In genomic region chr10:110865184-110865803, GRCh38 we compare ENCODE assay signal across 8 cellular contexts. TPM values are rescaled to one million over a fixed set of nuclear protein-coding genes. Genes with fewer than 3 reads are reported as not detected.
A peak's percentile ranks its signal among the peaks of the same experiment; 100 is the strongest.
DNase-seq lines count a peak whose midpoint lies in the region; ATAC-seq, FAIRE-seq and TF ChIP-seq lines count a peak whose summit lies in the region.

No MANE protein-coding gene starts in this region.

- no TSS peak for BruUV-seq in PC-3 (replicated peaks; lab: Mats Ljungman, UMichigan)

- H3K9me2 ChIP-seq in PC-3 (replicated peaks; ENCODE audit: low read length) = no peaks in the 10 kb centered on the region

- 51 to 53% methylated on average over 6 of the region's 6 CpGs for WGBS in pancreas, 2 donors

- POLR2A ChIA-PET in PC-3 (lab: Charles Lee; ENCODE audit: unreplicated experiment) = no interaction called here

- ATAC-seq in PC-3 (peak; percentile 98), esophagus mucosa (peak; percentile 70), pancreas (peak in 2 of 4 donors; percentile 21 to 22), HG03460 (IDR thresholded peaks at IDR 0.05; ENCODE audit: unreplicated experiment) (no peak), HG03095 (IDR thresholded peaks at IDR 0.05; ENCODE audit: unreplicated experiment) (no peak)

- H3K27ac ChIP-seq in PC-3 (ENCODE audit: low read length) = peak overlapping the region; percentile 74
- peak overlapping the region in 3 of 4 donors; percentile 1 to 78 (median 78) for H3K27ac ChIP-seq in pancreas

- no peaks in the 10 kb centered on the region for H3K9me3 ChIP-seq in PC-3 (ENCODE audit: low read length)
- no peaks in the 10 kb centered on the region for H3K9me3 ChIP-seq in pancreas

- H3K36me3 ChIP-seq in PC-3 (ENCODE audit: low read depth, low read length) (no peaks in the 10 kb centered on the region), pancreas (no peaks in the 10 kb centered on the region)

- H4K20me1 ChIP-seq in PC-3 (ENCODE audit: low read length) = no peaks in the 10 kb centered on the region

- DNase-seq in GM03348 (ENCODE audit: low spot score) = peak; percentile 70
- peak; percentile 87 for DNase-seq in PC-3
- DNase-seq in pancreas = no peak
- no peak for DNase-seq in activated effector memory CD4-positive, alpha-beta T cell treated with Interleukin-2 at 50 U/mL for 16 hours
- no peak for DNase-seq in NCI-H2171 treated with DMSO at 0.1 percent for 48 hours (lab: John Stamatoyannopoulos, UW)

- intact Hi-C loops in PC-3 (cut with micrococcal nuclease) (loop anchor here (5.0 kb wide), 1 partner anchor 43 kb away; no protein-coding TSS in a partner anchor), pancreas (cut with DNase I) (loop anchor here in 1 of 3 donors (10.0 kb wide), 1 partner anchor 60 kb away; no protein-coding TSS in a partner anchor)

- H3K4me3 ChIP-seq in PC-3 (ENCODE audit: low read length) (peak overlapping the region; percentile 41; the same call in 1 of the 2 replicates), pancreas (no peak overlapping the region)

- CTCF ChIA-PET in PC-3 (lab: Charles Lee) = interaction anchor here (0.7 kb wide), 1 partner anchor 66 kb away, joined by 3 read pairs; no protein-coding TSS in a partner anchor

- no peak for FAIRE-seq in pancreas (lab: Jason Lieb, UNC)

- H3K4me1 ChIP-seq in PC-3 (ENCODE audit: insufficient read depth, low read length) (peaks cover 20% of the 10 kb centered on the region), pancreas (peaks cover 27 to 61% (median 51%) of the 10 kb centered on the region in 3 donors)

- H2AFZ ChIP-seq in PC-3 (ENCODE audit: low read length) = peak overlapping the region; percentile 65

- H3K4me2 ChIP-seq in PC-3 (ENCODE audit: low read length) = peak overlapping the region; percentile 73

- H3K27me3 ChIP-seq in PC-3 (ENCODE audit: low read length) = no peaks in the 10 kb centered on the region
- H3K27me3 ChIP-seq in pancreas = no peaks in the 10 kb centered on the region

- H3F3A ChIP-seq in PC-3 (ENCODE audit: low read length, unreplicated experiment) = no peaks in the 10 kb centered on the region

- peak overlapping the region; percentile 6; the same call in 1 of the 2 replicates for H3K9ac ChIP-seq in PC-3 (ENCODE audit: low read length)

- TF ChIP-seq CTCF in PC-3 (conservative IDR thresholded peaks at IDR 0.05; ENCODE audit: low read depth, low read length) = no peak
- TF ChIP-seq CTCF in pancreas (IDR thresholded peaks at IDR 0.05) = no peak

- no peaks in the 10 kb centered on the region for H3K79me2 ChIP-seq in PC-3 (ENCODE audit: low read length)

RNA-seq across cellular contexts. Expression of gene PDCD4, which starts 6.4 kb away (rescaled TPM):
- total RNA-seq in PC-3 (2014; rRNA removed) = 19.4 and 24.4 TPM in 2 replicates
- total RNA-seq in esophagus mucosa = 144 TPM
- total RNA-seq in pancreas = 100 to 1,000 TPM; 323 to 679 (median 523) TPM
- polyA plus RNA-seq in pancreas = 100 to 1,000 TPM; 283 to 352 TPM

RNA-seq across cellular contexts. Expression of gene BBIP1, which starts 53.7 kb away (rescaled TPM):
- total RNA-seq in PC-3 (2014; rRNA removed) = 12.0 and 19.6 TPM in 2 replicates
- total RNA-seq in esophagus mucosa = 12.6 TPM
- 10 to 100 TPM in 1 of 6 donors, 1 to 10 TPM in 5; 4.2 to 12.4 (median 6.8) TPM for total RNA-seq in pancreas
- polyA plus RNA-seq in pancreas = 10 to 100 TPM; 15.0 to 21.1 TPM

RNA-seq across cellular contexts. Expression of gene SHOC2, which starts 54.1 kb away (rescaled TPM):
- total RNA-seq in PC-3 (2014; rRNA removed) (11.4 and 14.3 TPM in 2 replicates), esophagus mucosa (38.8 TPM), pancreas (10 to 100 TPM; 22.2 to 39.8 (median 26.4) TPM)
- polyA plus RNA-seq in pancreas = 10 to 100 TPM in 1 of 2 donors, 1 to 10 TPM in 1; 8.4 to 14.3 TPM

Comparison
In these comparisons a context has a peak if more than half of its experiments do, and no peak if none do; other contexts are left out.
1. DNase-seq: peak in GM03348 (single experiment) and PC-3 (single experiment); none in pancreas (0 of 6), activated effector memory CD4-positive, alpha-beta T cell treated with Interleukin-2 at 50 U/mL for 16 hours (single experiment) and NCI-H2171 treated with DMSO at 0.1 percent for 48 hours (single experiment).
2. ATAC-seq: peak in PC-3 (single experiment) and esophagus mucosa (single experiment); none in HG03460 (single experiment) and HG03095 (single experiment).